ENCODE assay signal across 1 cellular context in the genomic region with DNA sequence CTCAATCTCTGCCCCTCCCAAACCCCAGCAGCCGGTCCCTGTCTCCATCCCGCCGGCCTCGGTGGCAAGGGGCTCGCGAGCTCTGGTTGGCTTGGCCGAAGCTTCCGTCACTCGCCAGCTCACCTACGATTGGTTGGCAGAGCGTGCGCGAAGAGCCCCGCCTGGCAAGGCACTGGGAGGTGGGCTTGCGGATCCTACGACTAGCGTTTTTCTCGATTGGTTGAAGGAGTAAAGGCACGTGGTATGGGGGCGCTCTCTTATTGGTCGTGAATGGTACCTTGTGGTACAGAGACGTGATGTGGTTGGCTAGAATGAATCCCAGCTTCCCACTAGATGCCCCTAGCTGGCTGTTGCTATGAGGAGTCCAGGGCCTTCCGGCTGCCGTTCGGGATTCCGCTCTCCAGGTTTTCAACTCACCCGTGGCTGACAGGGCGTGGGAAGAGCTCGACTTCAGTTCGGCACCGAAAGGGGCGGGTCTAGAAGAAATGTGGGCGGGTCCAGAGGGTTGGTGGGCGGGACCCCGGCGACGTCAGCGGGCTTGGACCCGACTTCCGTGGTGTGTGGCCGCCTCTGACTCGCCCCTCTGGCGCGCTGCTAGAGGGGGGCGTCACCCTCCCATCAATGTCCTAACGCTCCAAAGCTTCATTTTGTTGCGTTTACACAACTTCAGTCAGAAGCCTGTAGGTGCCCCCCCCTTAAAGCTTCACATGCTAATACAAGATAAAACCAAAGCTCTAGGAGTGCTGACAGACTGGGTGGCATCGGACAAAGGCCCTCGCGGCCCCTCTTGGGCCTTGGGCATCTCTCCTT.
TF ChIP-seq lines count a peak whose summit lies in the region.

No MANE protein-coding gene starts in this region.

TF ChIP-seq in HEK293, 187 proteins besides CTCF, POLR2A, EP300 and RAD21 (continued from another document and continues in another):
- no peak for TF ChIP-seq ZNF202 (tag by site-specific recombination; IDR thresholded peaks at IDR 0.05; ENCODE audit: borderline replicate concordance)
- TF ChIP-seq, protein P1, sequence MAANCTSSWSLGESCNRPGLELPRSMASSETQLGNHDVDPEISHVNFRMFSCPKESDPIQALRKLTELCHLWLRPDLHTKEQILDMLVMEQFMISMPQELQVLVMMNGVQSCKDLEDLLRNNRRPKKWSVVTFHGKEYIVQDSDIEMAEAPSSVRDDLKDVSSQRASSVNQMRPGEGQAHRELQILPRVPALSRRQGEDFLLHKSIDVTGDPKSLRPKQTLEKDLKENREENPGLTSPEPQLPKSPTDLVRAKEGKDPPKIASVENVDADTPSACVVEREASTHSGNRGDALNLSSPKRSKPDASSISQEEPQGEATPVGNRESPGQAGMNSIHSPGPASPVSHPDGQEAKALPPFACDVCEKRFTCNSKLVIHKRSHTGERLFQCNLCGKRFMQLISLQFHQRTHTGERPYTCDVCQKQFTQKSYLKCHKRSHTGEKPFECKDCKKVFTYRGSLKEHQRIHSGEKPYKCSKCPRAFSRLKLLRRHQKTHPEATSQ (tag by site-specific recombination; IDR thresholded peaks at IDR 0.05): no peak
- TF ChIP-seq ZNF624 (tag by site-specific recombination; IDR thresholded peaks at IDR 0.05): no peak
- peak; percentile 95 for TF ChIP-seq SP3 (tag by site-specific recombination; IDR thresholded peaks at IDR 0.05)
- TF ChIP-seq ZNF561 (tag by site-specific recombination; IDR thresholded peaks at IDR 0.05; ENCODE audit: borderline replicate concordance): 0 out of 2 replicates have a peak, but pooled peaks have one; percentile 73
- TF ChIP-seq ZNF521 (tag by site-specific recombination; IDR thresholded peaks at IDR 0.05): no peak
- TF ChIP-seq PRDM1 (tag by site-specific recombination; IDR thresholded peaks at IDR 0.05): no peak
- TF ChIP-seq ZNF211 (tag by site-specific recombination; IDR thresholded peaks at IDR 0.05; ENCODE audit: low read depth): no peak
- no peak for TF ChIP-seq ZNF747 (tag by site-specific recombination; IDR thresholded peaks at IDR 0.05)
- no peak for TF ChIP-seq ZNF221 (tag by site-specific recombination; IDR thresholded peaks at IDR 0.05; ENCODE audit: borderline replicate concordance)
- no peak for TF ChIP-seq ZNF23 (tag by site-specific recombination; IDR thresholded peaks at IDR 0.05; ENCODE audit: borderline replicate concordance)
- TF ChIP-seq ZNF404 (tag by site-specific recombination; IDR thresholded peaks at IDR 0.05): no peak
- no peak for TF ChIP-seq ZNF777 (tag by site-specific recombination; IDR thresholded peaks at IDR 0.05; ENCODE audit: borderline replicate concordance)
- TF ChIP-seq ZFP41 (tag by site-specific recombination; IDR thresholded peaks at IDR 0.05; ENCODE audit: borderline replicate concordance): no peak
- no peak for TF ChIP-seq ZSCAN23 (tag by site-specific recombination; IDR thresholded peaks at IDR 0.05)
- TF ChIP-seq ZNF623 (tag by site-specific recombination; IDR thresholded peaks at IDR 0.05): no peak
- TF ChIP-seq, protein P2, sequence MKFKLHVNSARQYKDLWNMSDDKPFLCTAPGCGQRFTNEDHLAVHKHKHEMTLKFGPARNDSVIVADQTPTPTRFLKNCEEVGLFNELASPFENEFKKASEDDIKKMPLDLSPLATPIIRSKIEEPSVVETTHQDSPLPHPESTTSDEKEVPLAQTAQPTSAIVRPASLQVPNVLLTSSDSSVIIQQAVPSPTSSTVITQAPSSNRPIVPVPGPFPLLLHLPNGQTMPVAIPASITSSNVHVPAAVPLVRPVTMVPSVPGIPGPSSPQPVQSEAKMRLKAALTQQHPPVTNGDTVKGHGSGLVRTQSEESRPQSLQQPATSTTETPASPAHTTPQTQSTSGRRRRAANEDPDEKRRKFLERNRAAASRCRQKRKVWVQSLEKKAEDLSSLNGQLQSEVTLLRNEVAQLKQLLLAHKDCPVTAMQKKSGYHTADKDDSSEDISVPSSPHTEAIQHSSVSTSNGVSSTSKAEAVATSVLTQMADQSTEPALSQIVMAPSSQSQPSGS (tag by site-specific recombination; IDR thresholded peaks at IDR 0.05; ENCODE audit: low read depth): no peak
- no peak for TF ChIP-seq GLIS1 (tag by site-specific recombination; IDR thresholded peaks at IDR 0.05)
- no peak for TF ChIP-seq ZNF350 (tag by site-specific recombination; IDR thresholded peaks at IDR 0.05)
- TF ChIP-seq, protein P3, sequence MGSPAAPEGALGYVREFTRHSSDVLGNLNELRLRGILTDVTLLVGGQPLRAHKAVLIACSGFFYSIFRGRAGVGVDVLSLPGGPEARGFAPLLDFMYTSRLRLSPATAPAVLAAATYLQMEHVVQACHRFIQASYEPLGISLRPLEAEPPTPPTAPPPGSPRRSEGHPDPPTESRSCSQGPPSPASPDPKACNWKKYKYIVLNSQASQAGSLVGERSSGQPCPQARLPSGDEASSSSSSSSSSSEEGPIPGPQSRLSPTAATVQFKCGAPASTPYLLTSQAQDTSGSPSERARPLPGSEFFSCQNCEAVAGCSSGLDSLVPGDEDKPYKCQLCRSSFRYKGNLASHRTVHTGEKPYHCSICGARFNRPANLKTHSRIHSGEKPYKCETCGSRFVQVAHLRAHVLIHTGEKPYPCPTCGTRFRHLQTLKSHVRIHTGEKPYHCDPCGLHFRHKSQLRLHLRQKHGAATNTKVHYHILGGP (tag by site-specific recombination; IDR thresholded peaks at IDR 0.05): no peak
- TF ChIP-seq EGR2 (tag by site-specific recombination; IDR thresholded peaks at IDR 0.05; ENCODE audit: low read depth): peak; percentile 83
- TF ChIP-seq GFI1B (tag by site-specific recombination; IDR thresholded peaks at IDR 0.05): no peak
- TF ChIP-seq, protein P4, sequence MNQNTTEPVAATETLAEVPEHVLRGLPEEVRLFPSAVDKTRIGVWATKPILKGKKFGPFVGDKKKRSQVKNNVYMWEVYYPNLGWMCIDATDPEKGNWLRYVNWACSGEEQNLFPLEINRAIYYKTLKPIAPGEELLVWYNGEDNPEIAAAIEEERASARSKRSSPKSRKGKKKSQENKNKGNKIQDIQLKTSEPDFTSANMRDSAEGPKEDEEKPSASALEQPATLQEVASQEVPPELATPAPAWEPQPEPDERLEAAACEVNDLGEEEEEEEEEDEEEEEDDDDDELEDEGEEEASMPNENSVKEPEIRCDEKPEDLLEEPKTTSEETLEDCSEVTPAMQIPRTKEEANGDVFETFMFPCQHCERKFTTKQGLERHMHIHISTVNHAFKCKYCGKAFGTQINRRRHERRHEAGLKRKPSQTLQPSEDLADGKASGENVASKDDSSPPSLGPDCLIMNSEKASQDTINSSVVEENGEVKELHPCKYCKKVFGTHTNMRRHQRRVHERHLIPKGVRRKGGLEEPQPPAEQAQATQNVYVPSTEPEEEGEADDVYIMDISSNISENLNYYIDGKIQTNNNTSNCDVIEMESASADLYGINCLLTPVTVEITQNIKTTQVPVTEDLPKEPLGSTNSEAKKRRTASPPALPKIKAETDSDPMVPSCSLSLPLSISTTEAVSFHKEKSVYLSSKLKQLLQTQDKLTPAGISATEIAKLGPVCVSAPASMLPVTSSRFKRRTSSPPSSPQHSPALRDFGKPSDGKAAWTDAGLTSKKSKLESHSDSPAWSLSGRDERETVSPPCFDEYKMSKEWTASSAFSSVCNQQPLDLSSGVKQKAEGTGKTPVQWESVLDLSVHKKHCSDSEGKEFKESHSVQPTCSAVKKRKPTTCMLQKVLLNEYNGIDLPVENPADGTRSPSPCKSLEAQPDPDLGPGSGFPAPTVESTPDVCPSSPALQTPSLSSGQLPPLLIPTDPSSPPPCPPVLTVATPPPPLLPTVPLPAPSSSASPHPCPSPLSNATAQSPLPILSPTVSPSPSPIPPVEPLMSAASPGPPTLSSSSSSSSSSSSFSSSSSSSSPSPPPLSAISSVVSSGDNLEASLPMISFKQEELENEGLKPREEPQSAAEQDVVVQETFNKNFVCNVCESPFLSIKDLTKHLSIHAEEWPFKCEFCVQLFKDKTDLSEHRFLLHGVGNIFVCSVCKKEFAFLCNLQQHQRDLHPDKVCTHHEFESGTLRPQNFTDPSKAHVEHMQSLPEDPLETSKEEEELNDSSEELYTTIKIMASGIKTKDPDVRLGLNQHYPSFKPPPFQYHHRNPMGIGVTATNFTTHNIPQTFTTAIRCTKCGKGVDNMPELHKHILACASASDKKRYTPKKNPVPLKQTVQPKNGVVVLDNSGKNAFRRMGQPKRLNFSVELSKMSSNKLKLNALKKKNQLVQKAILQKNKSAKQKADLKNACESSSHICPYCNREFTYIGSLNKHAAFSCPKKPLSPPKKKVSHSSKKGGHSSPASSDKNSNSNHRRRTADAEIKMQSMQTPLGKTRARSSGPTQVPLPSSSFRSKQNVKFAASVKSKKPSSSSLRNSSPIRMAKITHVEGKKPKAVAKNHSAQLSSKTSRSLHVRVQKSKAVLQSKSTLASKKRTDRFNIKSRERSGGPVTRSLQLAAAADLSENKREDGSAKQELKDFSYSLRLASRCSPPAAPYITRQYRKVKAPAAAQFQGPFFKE (tag by site-specific recombination; IDR thresholded peaks at IDR 0.05; ENCODE audit: borderline replicate concordance): no peak
- no peak for TF ChIP-seq GLI4 (tag by site-specific recombination; IDR thresholded peaks at IDR 0.05)
- no peak for TF ChIP-seq ZNF174 (tag by site-specific recombination; IDR thresholded peaks at IDR 0.05)
- no peak for TF ChIP-seq REPIN1 (tag by site-specific recombination; IDR thresholded peaks at IDR 0.05; ENCODE audit: low read depth)
- no peak for TF ChIP-seq ZNF366 (tag by site-specific recombination; conservative IDR thresholded peaks at IDR 0.05)
- TF ChIP-seq, protein P5, sequence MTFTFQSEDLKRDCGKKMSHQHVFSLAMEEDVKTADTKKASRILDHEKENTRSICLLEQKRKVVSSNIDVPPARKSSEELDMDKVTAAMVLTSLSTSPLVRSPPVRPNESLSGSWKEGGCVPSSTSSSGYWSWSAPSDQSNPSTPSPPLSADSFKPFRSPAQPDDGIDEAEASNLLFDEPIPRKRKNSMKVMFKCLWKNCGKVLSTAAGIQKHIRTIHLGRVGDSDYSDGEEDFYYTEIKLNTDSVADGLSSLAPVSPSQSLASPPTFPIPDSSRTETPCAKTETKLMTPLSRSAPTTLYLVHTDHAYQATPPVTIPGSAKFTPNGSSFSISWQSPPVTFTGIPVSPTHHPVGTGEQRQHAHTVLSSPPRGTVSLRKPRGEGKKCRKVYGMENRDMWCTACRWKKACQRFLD (tag by site-specific recombination; IDR thresholded peaks at IDR 0.05): no peak
- no peak for TF ChIP-seq SALL2 (tag by site-specific recombination; IDR thresholded peaks at IDR 0.05; ENCODE audit: borderline replicate concordance)
- TF ChIP-seq ZNF114 (tag by site-specific recombination; IDR thresholded peaks at IDR 0.05): no peak
- TF ChIP-seq, protein P6, sequence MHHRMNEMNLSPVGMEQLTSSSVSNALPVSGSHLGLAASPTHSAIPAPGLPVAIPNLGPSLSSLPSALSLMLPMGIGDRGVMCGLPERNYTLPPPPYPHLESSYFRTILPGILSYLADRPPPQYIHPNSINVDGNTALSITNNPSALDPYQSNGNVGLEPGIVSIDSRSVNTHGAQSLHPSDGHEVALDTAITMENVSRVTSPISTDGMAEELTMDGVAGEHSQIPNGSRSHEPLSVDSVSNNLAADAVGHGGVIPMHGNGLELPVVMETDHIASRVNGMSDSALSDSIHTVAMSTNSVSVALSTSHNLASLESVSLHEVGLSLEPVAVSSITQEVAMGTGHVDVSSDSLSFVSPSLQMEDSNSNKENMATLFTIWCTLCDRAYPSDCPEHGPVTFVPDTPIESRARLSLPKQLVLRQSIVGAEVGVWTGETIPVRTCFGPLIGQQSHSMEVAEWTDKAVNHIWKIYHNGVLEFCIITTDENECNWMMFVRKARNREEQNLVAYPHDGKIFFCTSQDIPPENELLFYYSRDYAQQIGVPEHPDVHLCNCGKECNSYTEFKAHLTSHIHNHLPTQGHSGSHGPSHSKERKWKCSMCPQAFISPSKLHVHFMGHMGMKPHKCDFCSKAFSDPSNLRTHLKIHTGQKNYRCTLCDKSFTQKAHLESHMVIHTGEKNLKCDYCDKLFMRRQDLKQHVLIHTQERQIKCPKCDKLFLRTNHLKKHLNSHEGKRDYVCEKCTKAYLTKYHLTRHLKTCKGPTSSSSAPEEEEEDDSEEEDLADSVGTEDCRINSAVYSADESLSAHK (tag by site-specific recombination; IDR thresholded peaks at IDR 0.05): no peak
- no peak for TF ChIP-seq ZNF354C (tag by site-specific recombination; IDR thresholded peaks at IDR 0.05; ENCODE audit: borderline replicate concordance, low read depth)
- TF ChIP-seq ZNF426 (tag by site-specific recombination; IDR thresholded peaks at IDR 0.05): no peak
- TF ChIP-seq ZNF416 (tag by site-specific recombination; IDR thresholded peaks at IDR 0.05): no peak
- TF ChIP-seq ZNF530 (tag by site-specific recombination; IDR thresholded peaks at IDR 0.05; ENCODE audit: low read depth): no peak
- no peak for TF ChIP-seq HOXD13 (CRISPR knock-in tag; IDR thresholded peaks at IDR 0.05; ENCODE audit: borderline replicate concordance)
- peak; percentile 50 for TF ChIP-seq KLF1 (tag by site-specific recombination; IDR thresholded peaks at IDR 0.05)
- no peak for TF ChIP-seq ZNF302 (tag by site-specific recombination; IDR thresholded peaks at IDR 0.05; ENCODE audit: low read depth)
- TF ChIP-seq KLF9 (tag by site-specific recombination; IDR thresholded peaks at IDR 0.05; ENCODE audit: low read depth): peak; percentile 94
- TF ChIP-seq ZXDB (tag by site-specific recombination; IDR thresholded peaks at IDR 0.05): peak; percentile 43; the same call in 1 of the 2 replicates
- TF ChIP-seq SP7 (tag by site-specific recombination; IDR thresholded peaks at IDR 0.05): peak; percentile 78
- TF ChIP-seq ZNF664 (tag by site-specific recombination; IDR thresholded peaks at IDR 0.05): no peak
- TF ChIP-seq ZFP37 (tag by site-specific recombination; IDR thresholded peaks at IDR 0.05): no peak
- peak; percentile 94 for TF ChIP-seq KLF10 (tag by site-specific recombination; IDR thresholded peaks at IDR 0.05)
- TF ChIP-seq ZBTB20 (tag by site-specific recombination; IDR thresholded peaks at IDR 0.05): no peak
- no peak for TF ChIP-seq ZNF571 (tag by site-specific recombination; IDR thresholded peaks at IDR 0.05)
- peak; percentile 45 for TF ChIP-seq ZNF660 (tag by site-specific recombination; IDR thresholded peaks at IDR 0.05)
